In genomic region chr12:63294327-63294632, GRCh38 we compare ENCODE assay signal across 8 cellular contexts.
DNase-seq lines count a peak whose midpoint lies in the region; ATAC-seq, FAIRE-seq and TF ChIP-seq lines count a peak whose summit lies in the region.

No MANE protein-coding gene starts in this region.

- H4K20me1 ChIP-seq in PC-9 (ENCODE audit: insufficient read depth): no peaks in the 10 kb centered on the region; the same call in 1 of the 2 replicates

- 38 to 73% (median 54%) methylated on average over 1 of the region's 1 CpG for WGBS in spleen, 5 donors

- no peaks in the 10 kb centered on the region for H3K79me2 ChIP-seq in PC-9 (ENCODE audit: low read depth)

- no peak for TF ChIP-seq POLR2A in spleen (IDR thresholded peaks at IDR 0.05)

- no peak overlapping the region for H3K4me3 Mint-ChIP-seq in Calu3 (ENCODE audit: low read depth, unreplicated experiment)
- H3K4me3 Mint-ChIP-seq in HFFc6: no peak overlapping the region
- H3K4me3 Mint-ChIP-seq in naive thymus-derived CD4-positive, alpha-beta T cell: no peak overlapping the region

- no peak overlapping the region for H2AFZ ChIP-seq in PC-9

- no peak overlapping the region for H3K4me2 ChIP-seq in PC-9

- H3K27me3 Mint-ChIP-seq in Calu3 (ENCODE audit: unreplicated experiment) (no peaks in the 10 kb centered on the region), HFFc6 (ENCODE audit: insufficient read depth) (peaks cover 3% of the 10 kb centered on the region)
- peaks cover 0 to 5% (median 0%) of the 10 kb centered on the region in 5 donors for H3K27me3 Mint-ChIP-seq in naive thymus-derived CD4-positive, alpha-beta T cell

- DNase-seq in Calu3 (peak; percentile 70), HFFc6 (peak; percentile 73), PC-9 (peak; percentile 33 to 38), glomerular visceral epithelial cell (ENCODE audit: extremely low spot score) (peak; percentile 90), D721Med (ENCODE audit: insufficient read length, low spot score) (no peak), spleen (no peak), NOMO-1 treated with dmso at 0.1 percent for 144 hours (lab: John Stamatoyannopoulos, UW; ENCODE audit: unreplicated experiment) (no peak)
- no peak for DNase-seq in naive thymus-derived CD4-positive, alpha-beta T cell

- ATAC-seq in naive thymus-derived CD4-positive, alpha-beta T cell: no peak

- FAIRE-seq in D721Med (lab: Jason Lieb, UNC): no peak

- CTCF ChIA-PET in Calu3 (lab: Charles Lee) (interaction anchor here (0.6 to 1.6 kb wide), 2 partner anchors 142 to 473 kb away, joined by 3 to 7 read pairs; no protein-coding TSS in a partner anchor), PC-9 (lab: Charles Lee) (no interaction called here)
- CTCF ChIA-PET in naive thymus-derived CD4-positive, alpha-beta T cell (lab: Charles Lee): no interaction called here

- H3K4me1 ChIP-seq in PC-9 (replicated peaks; ENCODE audit: insufficient read depth) (0 out of 2 replicates have a peak, but pooled peaks cover 9% of the 10 kb centered on the region), spleen (no peaks in the 10 kb centered on the region)
- H3K4me1 ChIP-seq in naive thymus-derived CD4-positive, alpha-beta T cell (ENCODE audit: control insufficient read depth in 2 of 2, insufficient read depth in 2 of 2, low read length in 2 of 2): no peaks in the 10 kb centered on the region

- no peaks in the 10 kb centered on the region for H3K9me3 ChIP-seq in PC-9 (ENCODE audit: insufficient read depth, low read depth)
- H3K9me3 ChIP-seq in spleen: no peaks in the 10 kb centered on the region
- H3K9me3 ChIP-seq in naive thymus-derived CD4-positive, alpha-beta T cell (ENCODE audit: control insufficient read depth in 2 of 3, low read length in 3 of 3): no peaks in the 10 kb centered on the region

- POLR2A ChIA-PET in PC-9 (lab: Charles Lee; ENCODE audit: unreplicated experiment): interaction anchor here (0.6 kb wide), 2 partner anchors 159 to 570 kb away, joined by 5 to 15 read pairs; no protein-coding TSS in a partner anchor
- POLR2A ChIA-PET in naive thymus-derived CD4-positive, alpha-beta T cell (lab: Charles Lee): no interaction called here

- no peak overlapping the region for H3K4me3 ChIP-seq in PC-9
- H3K4me3 ChIP-seq in spleen: no peak overlapping the region
- no peak overlapping the region for H3K4me3 ChIP-seq in naive thymus-derived CD4-positive, alpha-beta T cell (ENCODE audit: low read length)

- no peaks in the 10 kb centered on the region for H3F3A ChIP-seq in PC-9 (ENCODE audit: insufficient read depth, low read depth)

- H3K9me3 Mint-ChIP-seq in Calu3 (ENCODE audit: low read depth, unreplicated experiment) (no peaks in the 10 kb centered on the region), HFFc6 (no peaks in the 10 kb centered on the region)
- peaks cover 0 to 5% (median 2%) of the 10 kb centered on the region in 11 donors for H3K9me3 Mint-ChIP-seq in naive thymus-derived CD4-positive, alpha-beta T cell

- intact Hi-C loops in Calu3 (cut with micrococcal nuclease; ENCODE audit: unreplicated experiment) (no loop called here), PC-9 (cut with micrococcal nuclease; ENCODE audit: unreplicated experiment) (no loop called here), spleen (cut with DNase I; ENCODE audit: low total_unique reads) (no loop called here)
- intact Hi-C loops in naive thymus-derived CD4-positive, alpha-beta T cell (cut with micrococcal nuclease): no loop called here

- BruUV-seq in Calu3 (replicated peaks; lab: Mats Ljungman, UMichigan): no TSS peak
- no TSS peak for BruUV-seq in PC-9 (replicated peaks; lab: Mats Ljungman, UMichigan)

- TF ChIP-seq CTCF in Calu3 (IDR thresholded peaks at IDR 0.05; ENCODE audit: unreplicated experiment) (no peak), HFFc6 (IDR thresholded peaks at IDR 0.05) (no peak), PC-9 (conservative IDR thresholded peaks at IDR 0.05) (no peak), D721Med (IDR thresholded peaks at IDR 0.05; ENCODE audit: insufficient read depth, missing control alignments) (no peak), spleen (IDR thresholded peaks at IDR 0.05 in 8 of 11, conservative IDR thresholded peaks at IDR 0.05 in 3 of 11) (no peak)

- H3K4me1 Mint-ChIP-seq in Calu3 (ENCODE audit: low read depth, unreplicated experiment): peaks cover 39% of the 10 kb centered on the region
- H3K4me1 Mint-ChIP-seq in HFFc6 (ENCODE audit: low read depth): peaks cover 16% of the 10 kb centered on the region
- H3K4me1 Mint-ChIP-seq in naive thymus-derived CD4-positive, alpha-beta T cell: no peaks in the 10 kb centered on the region

- H3K27ac Mint-ChIP-seq in Calu3 (ENCODE audit: unreplicated experiment): peak overlapping the region; percentile 87
- H3K27ac Mint-ChIP-seq in HFFc6: no peak overlapping the region
- no peak overlapping the region for H3K27ac Mint-ChIP-seq in naive thymus-derived CD4-positive, alpha-beta T cell

- H3K36me3 Mint-ChIP-seq in Calu3 (ENCODE audit: insufficient read depth, unreplicated experiment): no peaks in the 10 kb centered on the region
- H3K36me3 Mint-ChIP-seq in HFFc6 (ENCODE audit: low read depth): no peaks in the 10 kb centered on the region
- H3K36me3 Mint-ChIP-seq in naive thymus-derived CD4-positive, alpha-beta T cell: no peaks in the 10 kb centered on the region

- H3K27ac ChIP-seq in PC-9: no peak overlapping the region
- H3K27ac ChIP-seq in spleen: no peak overlapping the region
- H3K27ac ChIP-seq in naive thymus-derived CD4-positive, alpha-beta T cell (ENCODE audit: low read depth, low read length): no peak overlapping the region

- no peaks in the 10 kb centered on the region for H3K9me2 ChIP-seq in PC-9 (ENCODE audit: insufficient read depth)

- H3K36me3 ChIP-seq in PC-9 (ENCODE audit: low read depth): no peaks in the 10 kb centered on the region
- no peaks in the 10 kb centered on the region for H3K36me3 ChIP-seq in spleen
- no peaks in the 10 kb centered on the region for H3K36me3 ChIP-seq in naive thymus-derived CD4-positive, alpha-beta T cell (ENCODE audit: control insufficient read depth in 2 of 3, insufficient read depth in 3 of 3, low read length in 3 of 3)

- H3K27me3 ChIP-seq in PC-9 (ENCODE audit: insufficient read depth, low read depth) (no peaks in the 10 kb centered on the region), spleen (replicated peaks in 1 of 7) (no peaks in the 10 kb centered on the region)
- H3K27me3 ChIP-seq in naive thymus-derived CD4-positive, alpha-beta T cell (ENCODE audit: control insufficient read depth in 2 of 2, insufficient read depth in 2 of 2, low read length in 2 of 2): no peaks in the 10 kb centered on the region

Comparison
In these comparisons a context has a peak if more than half of its experiments do, and no peak if none do; other contexts are left out.
1. DNase-seq: peak in Calu3 (single experiment), HFFc6 (single experiment), PC-9 (2 of 2) and glomerular visceral epithelial cell (single experiment); none in D721Med (single experiment), spleen (single experiment), NOMO-1 treated with dmso at 0.1 percent for 144 hours (single experiment) and naive thymus-derived CD4-positive, alpha-beta T cell (0 of 9).